1 cellular context compared by ENCODE assay signal in the genomic region with DNA sequence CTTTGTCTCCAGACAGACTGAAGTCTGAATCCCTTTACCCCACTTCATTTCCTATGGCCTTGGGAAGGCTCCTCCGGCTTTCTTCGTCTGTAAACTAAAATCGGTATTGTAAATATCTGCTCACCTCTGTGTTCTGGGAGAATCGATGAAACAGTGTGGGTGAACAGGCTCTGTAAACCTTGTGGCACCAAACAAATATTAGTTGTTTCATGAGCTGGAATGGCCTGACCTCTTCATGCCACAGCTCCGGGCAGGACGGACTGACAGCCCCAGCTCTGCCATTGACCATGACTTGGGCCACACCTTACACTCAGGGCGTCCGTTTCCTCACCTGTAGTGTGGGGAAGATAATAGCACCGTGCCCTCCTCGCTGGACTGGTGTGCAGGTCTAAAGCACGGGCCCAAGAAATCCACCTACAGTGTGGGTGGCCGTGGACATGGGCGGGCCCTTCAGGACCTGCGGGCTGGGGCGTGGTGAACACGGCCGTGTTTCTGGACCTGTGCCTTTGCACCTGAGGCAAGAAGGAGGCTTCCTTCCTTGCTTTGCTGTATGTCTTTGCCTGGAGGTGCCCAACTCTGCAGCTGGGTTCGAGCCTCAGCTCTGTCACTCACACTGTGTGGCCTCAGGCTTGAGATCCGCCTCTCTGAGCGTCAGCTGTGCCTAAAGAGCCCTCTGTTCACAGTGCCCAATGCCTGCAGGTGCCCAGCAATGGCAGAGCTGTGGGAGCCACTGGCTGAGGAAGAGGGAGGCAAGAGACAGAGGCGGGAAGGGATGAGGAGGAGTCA.
TF ChIP-seq lines count a peak whose summit lies in the region.

No MANE protein-coding gene starts in this region.

TF ChIP-seq in HepG2, 621 proteins besides CTCF, POLR2A, EP300 and RAD21 (continued from another document):
- TF ChIP-seq ZBTB3 (CRISPR knock-in tag; IDR thresholded peaks at IDR 0.05; ENCODE audit: borderline replicate concordance, low read depth) (no peak; the same call in 1 of the 2 replicates), HNRNPLL (IDR thresholded peaks at IDR 0.05; ENCODE audit: low read depth, low read length, poor library complexity, severe bottlenecking) (no peak)
TF ChIP-seq in HepG2: peak in this region for 104.
